ENCODE assay signal across 8 cellular contexts in the genomic region with DNA sequence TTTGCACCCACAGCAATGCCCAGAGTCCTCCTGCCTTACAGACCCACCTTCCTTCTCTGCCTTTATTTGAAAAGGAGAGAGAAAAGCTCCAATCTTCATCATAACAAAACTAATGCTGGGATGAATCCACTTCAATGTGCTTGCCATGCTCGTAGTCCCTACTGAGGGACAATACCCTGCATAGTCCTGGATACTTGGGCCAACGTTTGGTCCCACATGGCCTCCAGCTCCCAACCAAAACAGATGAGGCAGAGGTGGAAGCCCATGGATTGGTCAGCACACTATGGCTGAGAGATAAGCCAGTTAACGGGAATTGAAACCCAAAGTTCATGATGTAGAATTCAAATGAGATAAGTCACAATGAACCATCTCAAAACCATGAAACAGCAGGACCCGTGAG.
A peak's percentile ranks its signal among the peaks of the same experiment; 100 is the strongest.
DNase-seq lines count a peak whose midpoint lies in the region; ATAC-seq lines count a peak whose summit lies in the region.
"Not testable (repeated sequence)": the region's sequence is repeated elsewhere in the genome, so short reads cannot be mapped to it uniquely, and the experiment has no call there.

No MANE protein-coding gene starts in this region.

- not testable (repeated sequence) for H3K9me3 ChIP-seq in mesodermal cell (ENCODE audit: control insufficient read depth, low read length)

- not testable (repeated sequence) for H3K4me3 Mint-ChIP-seq in activated T-helper 17 cell treated with anti-CD3 and anti-CD28 coated beads, Interleukin-2, amount 50 U/mL, for 72 hours

- H3K27ac ChIP-seq in mesodermal cell (ENCODE audit: low read depth, low read length, severe bottlenecking) = peak overlapping the region; percentile 41

- DNase-seq in COLO829 (ENCODE audit: low spot score) = peak; percentile 37
- DNase-seq in RPMI7951 (ENCODE audit: low read depth) = peak; percentile 56
- peak; percentile 23 for DNase-seq in dermis blood vessel endothelial cell
- peak; percentile 34 for DNase-seq in inferior parietal cortex (ENCODE audit: extremely low spot score)
- peak; percentile 80 for DNase-seq in pons (ENCODE audit: low spot score)
- DNase-seq in superior temporal gyrus (ENCODE audit: extremely low spot score) = peak; percentile 68

- peak; percentile 28 for ATAC-seq in activated T-helper 17 cell treated with anti-CD3 and anti-CD28 coated beads, Interleukin-2, amount 50 U/mL, for 72 hours (replicated peaks)

- H3K4me1 ChIP-seq in mesodermal cell (ENCODE audit: control insufficient read depth, insufficient read depth, low read length, poor library complexity, severe bottlenecking) = not testable (repeated sequence)

- H3K4me1 Mint-ChIP-seq in activated T-helper 17 cell treated with anti-CD3 and anti-CD28 coated beads, Interleukin-2, amount 50 U/mL, for 72 hours = not testable (repeated sequence)

- H3K36me3 ChIP-seq in mesodermal cell (ENCODE audit: control insufficient read depth, insufficient read depth, low read length) = not testable (repeated sequence)

- H3K27ac Mint-ChIP-seq in activated T-helper 17 cell treated with anti-CD3 and anti-CD28 coated beads, Interleukin-2, amount 50 U/mL, for 72 hours = not testable (repeated sequence)

- not testable (repeated sequence) for H3K36me3 Mint-ChIP-seq in activated T-helper 17 cell treated with anti-CD3 and anti-CD28 coated beads, Interleukin-2, amount 50 U/mL, for 72 hours (ENCODE audit: low read depth)

- not testable (repeated sequence) for H3K9me3 Mint-ChIP-seq in activated T-helper 17 cell treated with anti-CD3 and anti-CD28 coated beads, Interleukin-2, amount 50 U/mL, for 72 hours

- H3K4me3 ChIP-seq in mesodermal cell (ENCODE audit: extremely low read depth, insufficient read depth, low read length, poor library complexity, severe bottlenecking) = not testable (repeated sequence)

- peaks cover 15% of the 10 kb centered on the region for H3K27me3 Mint-ChIP-seq in activated T-helper 17 cell treated with anti-CD3 and anti-CD28 coated beads, Interleukin-2, amount 50 U/mL, for 72 hours

- WGBS in mesodermal cell (ENCODE audit: insufficient coverage in 2 of 2), 2 experiments = no CpG with 5 or more reads among the region's 4 CpGs

Comparison
In these comparisons a context has a peak if more than half of its experiments do, and no peak if none do; other contexts are left out.
1. DNase-seq: peak in every context shown above with its lines; median percentile 80 in pons; 68 in superior temporal gyrus; 56 in RPMI7951; 37 in COLO829; 34 in inferior parietal cortex; 23 in dermis blood vessel endothelial cell.